In the genomic region with DNA sequence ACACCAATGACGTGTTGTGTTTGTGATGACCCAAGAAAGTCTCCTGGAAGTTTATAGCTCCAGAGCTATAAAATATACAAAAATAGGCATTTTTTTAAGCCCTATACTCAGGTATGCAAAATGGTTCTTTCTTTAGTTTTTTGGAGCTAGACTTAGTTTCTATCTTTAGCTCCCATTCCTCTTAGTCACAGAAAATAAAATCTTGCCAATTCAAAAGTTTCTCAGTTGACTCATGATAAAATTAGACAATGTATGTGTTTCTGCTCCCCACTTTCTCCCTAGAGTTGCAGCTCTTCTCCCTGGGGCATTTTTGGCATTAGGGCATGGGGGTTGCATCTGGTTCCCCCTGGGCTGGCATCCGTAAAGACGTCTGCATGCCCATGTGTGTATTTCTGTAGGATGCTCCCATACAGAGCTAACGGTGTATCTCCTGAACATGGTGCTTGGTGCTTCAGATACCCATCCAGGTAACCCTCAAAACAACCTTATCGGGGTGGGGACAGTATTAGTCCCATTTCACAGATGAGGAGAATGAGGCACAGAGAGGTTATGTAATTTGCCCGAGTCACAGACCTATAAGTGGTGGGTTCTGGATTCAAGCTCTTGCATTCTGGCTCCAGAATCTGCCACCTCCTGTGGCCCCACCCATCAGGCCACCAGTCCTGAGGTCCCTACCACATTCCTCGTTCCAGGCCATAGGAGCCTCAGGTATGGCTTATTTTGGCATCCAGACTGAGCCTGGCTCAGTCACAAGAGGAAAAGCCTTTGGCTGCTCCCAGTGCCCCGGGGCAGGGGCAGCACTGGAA, we compare ENCODE assay signal across 15 cellular contexts. TPM values are rescaled to one million over a fixed set of nuclear protein-coding genes. Genes with fewer than 3 reads are reported as not detected.
A peak's percentile ranks its signal among the peaks of the same experiment; 100 is the strongest.
DNase-seq lines count a peak whose midpoint lies in the region; ATAC-seq and TF ChIP-seq lines count a peak whose summit lies in the region.
"Had no signal": no experiment of that assay in that cellular context is flagged by ENCODE, and none has a peak within 500 bp of the region (broad histone marks: within the 10 kb centered on the region; RNA-seq: fewer than 3 reads in every experiment).

No MANE protein-coding gene starts in this region.

- WGBS in suprapubic skin: 82% methylated on average over 7 of the region's 8 CpGs
- WGBS in body of pancreas, 2 donors: 78 to 81% methylated on average over 8 of the region's 8 CpGs

- H3K27me3 Mint-ChIP-seq in natural killer cell treated with Interleukin-12 subunit alpha and Interleukin-12 subunit beta and Interleukin-15 and Interleukin-18, amount 100 ng/mL, for 72 hours: peaks cover under 1 to 5% of the 10 kb centered on the region in 2 donors
- peaks cover 0 to 2% of the 10 kb centered on the region in 2 donors for H3K27me3 Mint-ChIP-seq in natural killer cell (ENCODE audit: low read depth in 2 of 2)

- ATAC-seq in natural killer cell treated with Interleukin-12 subunit alpha and Interleukin-12 subunit beta and Interleukin-15 and Interleukin-18, amount 100 ng/mL, for 72 hours: peak in 1 of 2 donors; percentile 29
- ATAC-seq in natural killer cell: no peak
- ATAC-seq in body of pancreas: no peak
- ATAC-seq: left ventricle myocardium superior had no signal

- H3K4me3 Mint-ChIP-seq in natural killer cell treated with Interleukin-12 subunit alpha and Interleukin-12 subunit beta and Interleukin-15 and Interleukin-18, amount 100 ng/mL, for 72 hours: no peak overlapping the region
- H3K4me3 Mint-ChIP-seq in natural killer cell: no peak overlapping the region

- no peaks in the 10 kb centered on the region for H3K9me3 ChIP-seq in breast epithelium
- H3K9me3 ChIP-seq in suprapubic skin: no peaks in the 10 kb centered on the region
- no peaks in the 10 kb centered on the region for H3K9me3 ChIP-seq in body of pancreas
- H3K9me3 ChIP-seq: transverse colon had no signal

- H3K27ac ChIP-seq in breast epithelium (peak overlapping the region; percentile 68 to 73), suprapubic skin (no peak overlapping the region), body of pancreas (no peak overlapping the region)

- H3K9me3 Mint-ChIP-seq in natural killer cell treated with Interleukin-12 subunit alpha and Interleukin-12 subunit beta and Interleukin-15 and Interleukin-18, amount 100 ng/mL, for 72 hours: no peaks in the 10 kb centered on the region
- no peaks in the 10 kb centered on the region for H3K9me3 Mint-ChIP-seq in natural killer cell

- H3K4me1 Mint-ChIP-seq in natural killer cell treated with Interleukin-12 subunit alpha and Interleukin-12 subunit beta and Interleukin-15 and Interleukin-18, amount 100 ng/mL, for 72 hours (ENCODE audit: low read depth in 2 of 2): no peaks in the 10 kb centered on the region
- no peaks in the 10 kb centered on the region for H3K4me1 Mint-ChIP-seq in natural killer cell

- no peak for TF ChIP-seq EP300 in suprapubic skin (IDR thresholded peaks at IDR 0.05)

- TF ChIP-seq CTCF in natural killer cell (IDR thresholded peaks at IDR 0.05) (no peak), breast epithelium (IDR thresholded peaks at IDR 0.05) (no peak), suprapubic skin (IDR thresholded peaks at IDR 0.05) (no peak), body of pancreas (IDR thresholded peaks at IDR 0.05) (no peak)

- DNase-seq in natural killer cell treated with Interleukin-12 subunit alpha and Interleukin-12 subunit beta and Interleukin-15 and Interleukin-18, amount 100 ng/mL, for 72 hours (ENCODE audit: low spot score): peak; percentile 8
- DNase-seq in natural killer cell (no peak), breast epithelium (ENCODE audit: low spot score in 2 of 2) (no peak), iris pigment epithelial cell (ENCODE audit: low read depth) (peak; percentile 50), OCI-M2 (lab: John Stamatoyannopoulos, UW; ENCODE audit: unreplicated experiment) (no peak), DMS 273 (lab: John Stamatoyannopoulos, UW; ENCODE audit: unreplicated experiment) (no peak), suprapubic skin (ENCODE audit: low spot score in 2 of 2) (no peak), body of pancreas (no peak)
- DNase-seq: activated naive CD4-positive, alpha-beta T cell; central memory CD4-positive, alpha-beta T cell; left ventricle myocardium superior; NCI-H1417; NCI-H2227 treated with DMSO at 0.1 percent for 48 hours; stimulated activated CD4-positive, alpha-beta T cell treated with anti-CD3 and anti-CD28 coated beads, Interleukin-2, amount 100 ng/mL, for 24 hours; transverse colon had no signal

- H3K4me1 ChIP-seq in breast epithelium: no peaks in the 10 kb centered on the region
- peaks cover 19% of the 10 kb centered on the region for H3K4me1 ChIP-seq in suprapubic skin
- H3K4me1 ChIP-seq in body of pancreas: no peaks in the 10 kb centered on the region

- H3K27ac Mint-ChIP-seq in natural killer cell treated with Interleukin-12 subunit alpha and Interleukin-12 subunit beta and Interleukin-15 and Interleukin-18, amount 100 ng/mL, for 72 hours: no peak overlapping the region
- no peak overlapping the region for H3K27ac Mint-ChIP-seq in natural killer cell

- H3K36me3 Mint-ChIP-seq in natural killer cell treated with Interleukin-12 subunit alpha and Interleukin-12 subunit beta and Interleukin-15 and Interleukin-18, amount 100 ng/mL, for 72 hours: no peaks in the 10 kb centered on the region
- no peaks in the 10 kb centered on the region for H3K36me3 Mint-ChIP-seq in natural killer cell

- no peaks in the 10 kb centered on the region for H3K36me3 ChIP-seq in breast epithelium
- no peaks in the 10 kb centered on the region for H3K36me3 ChIP-seq in suprapubic skin
- no peaks in the 10 kb centered on the region for H3K36me3 ChIP-seq in body of pancreas (replicated peaks in 1 of 2; ENCODE audit: insufficient read depth in 1 of 2, low read depth in 2 of 2)
- H3K36me3 ChIP-seq: transverse colon had no signal

- intact Hi-C loops in natural killer cell (cut with micrococcal nuclease): no loop called here
- intact Hi-C loops in breast epithelium (cut with DNase I; ENCODE audit: low total_unique reads): no loop called here
- intact Hi-C loops in body of pancreas (cut with DNase I): no loop called here

- H3K27me3 ChIP-seq in breast epithelium (no peaks in the 10 kb centered on the region), suprapubic skin (no peaks in the 10 kb centered on the region), body of pancreas (no peaks in the 10 kb centered on the region)
- H3K27me3 ChIP-seq: transverse colon had no signal

- TF ChIP-seq POLR2A in breast epithelium (IDR thresholded peaks at IDR 0.05): no peak
- TF ChIP-seq POLR2A in suprapubic skin (IDR thresholded peaks at IDR 0.05): no peak
- no peak for TF ChIP-seq POLR2A in body of pancreas (IDR thresholded peaks at IDR 0.05)

- H3K4me3 ChIP-seq in breast epithelium: no peak overlapping the region
- no peak overlapping the region for H3K4me3 ChIP-seq in suprapubic skin
- H3K4me3 ChIP-seq in body of pancreas: no peak overlapping the region
- H3K4me3 ChIP-seq: transverse colon had no signal

RNA-seq across cellular contexts. Expression of a gene that starts 43.1 kb away (rescaled TPM):
- not detected for total RNA-seq in natural killer cell treated with Interleukin-12 subunit alpha and Interleukin-12 subunit beta and Interleukin-15 and Interleukin-18, amount 100 ng/mL, for 72 hours
- total RNA-seq in natural killer cell: 1 to 10 TPM in 1 of 3 donors, under 1 TPM in 2; 0.20 to 1.8 (median 0.60) TPM
- 10 to 100 TPM; 14.5 to 24.2 (median 21.0) TPM for total RNA-seq in breast epithelium
- total RNA-seq in suprapubic skin: 10 to 100 TPM; 22.0 to 54.6 (median 30.0) TPM
- 10 to 100 TPM; 12.5 to 23.7 TPM for total RNA-seq in body of pancreas

Comparison
In these comparisons a context has a peak if more than half of its experiments do, and no peak if none do; other contexts are left out.
1. DNase-seq: peak in natural killer cell treated with Interleukin-12 subunit alpha and Interleukin-12 subunit beta and Interleukin-15 and Interleukin-18, amount 100 ng/mL, for 72 hours (single experiment) and iris pigment epithelial cell (single experiment); none in natural killer cell (single experiment), breast epithelium (0 of 2), OCI-M2 (single experiment), DMS 273 (single experiment), suprapubic skin (0 of 2) and body of pancreas (0 of 4).
2. H3K27ac ChIP-seq: peak in breast epithelium (2 of 2); none in suprapubic skin (single experiment) and body of pancreas (0 of 4).
3. RNA of a gene that starts 43.1 kb away (total RNA-seq): 22.0 to 54.6 TPM in suprapubic skin, 12.5 to 23.7 TPM in body of pancreas and 14.5 to 24.2 TPM in breast epithelium; 0.20 to 1.8 TPM in natural killer cell and not detected in natural killer cell treated with Interleukin-12 subunit alpha and Interleukin-12 subunit beta and Interleukin-15 and Interleukin-18, amount 100 ng/mL, for 72 hours; every median in the first group is over 4 times any median in the second.